26 cellular contexts compared by ENCODE assay signal in the genomic region with DNA sequence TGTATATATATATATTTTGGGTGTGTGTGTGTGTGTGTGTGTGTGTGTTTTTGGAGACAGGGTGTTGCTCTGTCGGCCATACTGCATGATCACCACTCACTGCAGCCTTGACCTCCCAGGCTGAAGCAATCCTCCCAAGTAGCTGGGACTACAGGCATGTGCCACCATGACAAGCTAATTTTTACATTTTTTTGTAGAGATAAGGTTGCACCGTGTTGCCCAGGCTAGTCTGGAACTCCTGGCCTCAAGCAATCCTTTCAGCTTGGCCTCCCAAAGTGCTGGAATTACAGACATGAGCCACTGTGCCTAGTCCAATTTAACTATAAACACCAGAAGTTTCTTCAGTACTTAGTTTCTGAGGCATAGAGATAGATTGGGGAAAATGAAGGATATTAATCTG. TPM values are rescaled to one million over a fixed set of nuclear protein-coding genes. Genes with fewer than 3 reads are reported as not detected.
A peak's percentile ranks its signal among the peaks of the same experiment; 100 is the strongest.
DNase-seq lines count a peak whose midpoint lies in the region; ATAC-seq, FAIRE-seq and TF ChIP-seq lines count a peak whose summit lies in the region.
"Had no signal": no experiment of that assay in that cellular context is flagged by ENCODE, and none has a peak within 500 bp of the region (broad histone marks: within the 10 kb centered on the region; RNA-seq: fewer than 3 reads in every experiment).

No MANE protein-coding gene starts in this region.

- TF ChIP-seq CTCF in adrenal gland (IDR thresholded peaks at IDR 0.05) (no peak), esophagus muscularis mucosa (IDR thresholded peaks at IDR 0.05) (no peak), osteoblast (IDR thresholded peaks at IDR 0.05; ENCODE audit: extremely low read depth, low read depth, low read length) (no peak), thyroid gland (IDR thresholded peaks at IDR 0.05) (no peak), pancreas (IDR thresholded peaks at IDR 0.05) (no peak)

- H3K9me3 ChIP-seq in adrenal gland (replicated peaks in 1 of 3) (no peaks in the 10 kb centered on the region), esophagus muscularis mucosa (no peaks in the 10 kb centered on the region), osteoblast (ENCODE audit: low read depth, low read length) (no peaks in the 10 kb centered on the region), thyroid gland (no peaks in the 10 kb centered on the region), pancreas (no peaks in the 10 kb centered on the region)
- H3K9me3 ChIP-seq: BLaER1, ovary had no signal

- DNase-seq in adrenal gland, result peak in 4 of 7 donors; percentile 41 to 45 (median 44)
- no peak for DNase-seq in esophagus muscularis mucosa (ENCODE audit: extremely low spot score)
- no peak for DNase-seq in osteoblast (ENCODE audit: insufficient read length, low spot score, missing footprints)
- DNase-seq in thyroid gland, result no peak
- DNase-seq in pancreas, result no peak
- no peak for DNase-seq in NCI-H2029 treated with DMSO at 0.1 percent for 48 hours (lab: John Stamatoyannopoulos, UW)
- DNase-seq: activated B cell treated with CpG ODN at 0.5 μM for 24 hours; activated naive CD4-positive, alpha-beta T cell treated with anti-CD3 and anti-CD28 coated beads for 36 hours; activated T-cell treated with anti-CD3 and anti-CD28 coated beads, Interleukin-2, amount 50 U/mL, for 72 hours; DMS53; effector memory CD4-positive, alpha-beta T cell; foreskin melanocyte; HFFc6; immature natural killer cell; NCI-H1694; NCI-H2171; NCI-H524; ovary; PC-9; SHP77 treated with DMSO at 0.1 percent for 48 hours; stimulated activated naive CD4-positive, alpha-beta T cell treated with Interleukin-2 at 50 U/mL for 16 hours had no signal

- no peak for ATAC-seq in pancreas
- no peak for ATAC-seq in HG03432 (IDR thresholded peaks at IDR 0.05; ENCODE audit: unreplicated experiment)
- ATAC-seq: activated T-cell treated with anti-CD3 and anti-CD28 coated beads, Interleukin-2, amount 50 U/mL, for 72 hours; GM23338; natural killer cell treated with Interleukin-12 subunit alpha and Interleukin-12 subunit beta and Interleukin-15 and Interleukin-18, amount 100 ng/mL, for 72 hours had no signal

- H3K36me3 ChIP-seq in adrenal gland (replicated peaks in 1 of 2) (no peaks in the 10 kb centered on the region), esophagus muscularis mucosa (no peaks in the 10 kb centered on the region), osteoblast (ENCODE audit: insufficient read depth, low read length) (no peaks in the 10 kb centered on the region), thyroid gland (no peaks in the 10 kb centered on the region), pancreas (no peaks in the 10 kb centered on the region)
- H3K36me3 ChIP-seq: ovary had no signal

- H3K4me2 ChIP-seq in osteoblast (ENCODE audit: insufficient read depth, low read length), result peak overlapping the region; percentile 11
- H3K4me2 ChIP-seq: BLaER1, GM23338, PC-9 had no signal

- H3K27ac ChIP-seq in adrenal gland (peak overlapping the region; percentile 1 to 76 (median 41)), esophagus muscularis mucosa (replicated peaks in 1 of 4) (peak overlapping the region; percentile 47 to 74 (median 73)), osteoblast (ENCODE audit: low read depth, low read length) (peak overlapping the region; percentile 29), thyroid gland (peak overlapping the region; percentile 6 to 68 (median 52)), pancreas (no peak overlapping the region)
- H3K27ac ChIP-seq: BLaER1, coronary artery, PC-9 had no signal

- H3K27me3 ChIP-seq in adrenal gland, result no peaks in the 10 kb centered on the region
- no peaks in the 10 kb centered on the region for H3K27me3 ChIP-seq in esophagus muscularis mucosa
- H3K27me3 ChIP-seq in osteoblast (ENCODE audit: insufficient read depth, low read length), result no peaks in the 10 kb centered on the region
- no peaks in the 10 kb centered on the region for H3K27me3 ChIP-seq in thyroid gland
- no peaks in the 10 kb centered on the region for H3K27me3 ChIP-seq in pancreas
- H3K27me3 ChIP-seq: BLaER1, ovary had no signal

- no peak overlapping the region for H3K4me3 ChIP-seq in adrenal gland
- no peak overlapping the region for H3K4me3 ChIP-seq in esophagus muscularis mucosa
- no peak overlapping the region for H3K4me3 ChIP-seq in osteoblast (ENCODE audit: insufficient read depth, low read length)
- no peak overlapping the region for H3K4me3 ChIP-seq in thyroid gland (replicated peaks in 1 of 3)
- H3K4me3 ChIP-seq in pancreas, result no peak overlapping the region
- H3K4me3 ChIP-seq: BLaER1, coronary artery, GM23338, ovary, PC-9 had no signal

- TF ChIP-seq EP300 in esophagus muscularis mucosa (IDR thresholded peaks at IDR 0.05), result no peak

- H3K4me1 ChIP-seq in adrenal gland (replicated peaks in 1 of 2) (peaks cover 14 to 35% of the 10 kb centered on the region in 2 donors), esophagus muscularis mucosa (peaks cover 30 to 65% (median 61%) of the 10 kb centered on the region in 4 donors), osteoblast (ENCODE audit: insufficient read depth, low read length) (peaks cover 19% of the 10 kb centered on the region), thyroid gland (peaks cover 31 to 32% of the 10 kb centered on the region in 2 donors), pancreas (peaks cover 3 to 8% (median 5%) of the 10 kb centered on the region in 3 donors)
- H3K4me1 ChIP-seq: BLaER1 had no signal

- TF ChIP-seq POLR2A in adrenal gland (IDR thresholded peaks at IDR 0.05), result no peak
- no peak for TF ChIP-seq POLR2A in esophagus muscularis mucosa (IDR thresholded peaks at IDR 0.05; ENCODE audit: low read depth)
- TF ChIP-seq POLR2A in thyroid gland (IDR thresholded peaks at IDR 0.05), result no peak

- WGBS in adrenal gland, 4 donors, result 43 to 85% (median 52%) methylated on average over 2 of the region's 2 CpGs
- WGBS in esophagus muscularis mucosa, result 67% methylated on average over 2 of the region's 2 CpGs
- 78 to 90% methylated on average over 2 of the region's 2 CpGs for WGBS in thyroid gland, 2 donors
- WGBS in pancreas, 2 donors, result 56 to 59% methylated on average over 2 of the region's 2 CpGs

- FAIRE-seq in pancreas (lab: Jason Lieb, UNC), result no peak

- peaks cover 28% of the 10 kb centered on the region for H4K20me1 ChIP-seq in osteoblast (ENCODE audit: insufficient read depth, low read length)

- peaks cover 76% of the 10 kb centered on the region for H3K79me2 ChIP-seq in osteoblast (ENCODE audit: insufficient read depth, low read length)

- intact Hi-C loops in adrenal gland (cut with DNase I) (no loop called here), esophagus muscularis mucosa (cut with DNase I) (no loop called here), thyroid gland (cut with DNase I) (no loop called here), pancreas (cut with DNase I) (no loop called here)

- H2AFZ ChIP-seq in osteoblast (ENCODE audit: low read length), result no peak overlapping the region
- H2AFZ ChIP-seq: GM23338, PC-9 had no signal

RNA-seq across cellular contexts. Expression of a gene that starts 18.3 kb away (rescaled TPM):
- total RNA-seq in adrenal gland (100 to 1,000 TPM; 108 to 182 (median 132) TPM), esophagus muscularis mucosa (100 to 1,000 TPM in 3 of 4 donors, 10 to 100 TPM in 1; 71.0 to 141 (median 123) TPM), osteoblast (129 and 142 TPM in 2 replicates), thyroid gland (100 to 1,000 TPM in 2 of 4 donors, 10 to 100 TPM in 2; 73.1 to 117 (median 92.5) TPM), pancreas (10 to 100 TPM; 16.3 to 45.7 (median 18.2) TPM)
- polyA plus RNA-seq in adrenal gland (10 to 100 TPM; 33.5 to 58.3 (median 48.4) TPM), pancreas (1 to 10 TPM; 7.9 to 9.4 TPM)

Comparison
In these comparisons a context has a peak if more than half of its experiments do, and no peak if none do; other contexts are left out.
1. DNase-seq: peak in adrenal gland (4 of 7); none in esophagus muscularis mucosa (single experiment), osteoblast (single experiment), thyroid gland (0 of 2), pancreas (0 of 6) and NCI-H2029 treated with DMSO at 0.1 percent for 48 hours (single experiment).
2. H3K27ac ChIP-seq: peak in adrenal gland (5 of 5), esophagus muscularis mucosa (4 of 4), osteoblast (single experiment) and thyroid gland (3 of 3); none in pancreas (0 of 4).